ENCODE assay signal across 9 cellular contexts in the genomic region with DNA sequence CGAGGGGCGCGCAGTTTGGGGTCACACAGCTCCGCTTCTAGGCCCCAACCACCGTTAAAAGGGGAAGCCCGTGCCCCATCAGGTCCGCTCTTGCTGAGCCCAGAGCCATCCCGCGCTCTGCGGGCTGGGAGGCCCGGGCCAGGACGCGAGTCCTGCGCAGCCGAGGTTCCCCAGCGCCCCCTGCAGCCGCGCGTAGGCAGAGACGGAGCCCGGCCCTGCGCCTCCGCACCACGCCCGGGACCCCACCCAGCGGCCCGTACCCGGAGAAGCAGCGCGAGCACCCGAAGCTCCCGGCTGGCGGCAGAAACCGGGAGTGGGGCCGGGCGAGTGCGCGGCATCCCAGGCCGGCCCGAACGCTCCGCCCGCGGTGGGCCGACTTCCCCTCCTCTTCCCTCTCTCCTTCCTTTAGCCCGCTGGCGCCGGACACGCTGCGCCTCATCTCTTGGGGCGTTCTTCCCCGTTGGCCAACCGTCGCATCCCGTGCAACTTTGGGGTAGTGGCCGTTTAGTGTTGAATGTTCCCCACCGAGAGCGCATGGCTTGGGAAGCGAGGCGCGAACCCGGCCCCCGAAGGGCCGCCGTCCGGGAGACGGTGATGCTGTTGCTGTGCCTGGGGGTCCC. TPM values are rescaled to one million over a fixed set of nuclear protein-coding genes. Genes with fewer than 3 reads are reported as not detected.
DNase-seq lines count a peak whose midpoint lies in the region; ATAC-seq, FAIRE-seq and TF ChIP-seq lines count a peak whose summit lies in the region.
"Had no signal": no experiment of that assay in that cellular context is flagged by ENCODE, and none has a peak within 500 bp of the region (broad histone marks: within the 10 kb centered on the region; RNA-seq: fewer than 3 reads in every experiment).

A gene (plus strand): TSS at position 266 of the 620 bp plus-strand sequence. CDS start 269 bp downstream, at position 535.

- no peak for FAIRE-seq in GM19239 (lab: Jason Lieb, UNC)

- intact Hi-C loops in CD4-positive, alpha-beta T cell (cut with DNase I, micrococcal nuclease) = loop anchor here (1.0 to 10.0 kb wide), 13 partner anchors 8 to 475 kb away; a partner anchor contains a TSS
- intact Hi-C loops in posterior cingulate gyrus (cut with DNase I) (no loop called here), upper lobe of right lung (cut with DNase I) (no loop called here)

- ATAC-seq in CD4-positive, alpha-beta T cell (ENCODE audit: poor library complexity) = peak; percentile 84
- ATAC-seq in HG03439 (IDR thresholded peaks at IDR 0.05; ENCODE audit: unreplicated experiment) (peak; percentile 79), upper lobe of right lung (peak; percentile 95)

- peak; percentile 81 for TF ChIP-seq CTCF in CD4-positive, alpha-beta T cell (IDR thresholded peaks at IDR 0.05)
- TF ChIP-seq CTCF in RWPE1 (conservative IDR thresholded peaks at IDR 0.05; ENCODE audit: low read depth) = peak; percentile 43
- peak; percentile 70 for TF ChIP-seq CTCF in upper lobe of right lung (IDR thresholded peaks at IDR 0.05)

- CTCF ChIA-PET in CD4-positive, alpha-beta T cell (lab: Charles Lee) = interaction anchor here (0.6 to 2.6 kb wide), 32 partner anchors 11 to 353 kb away, joined by 3 to 43 read pairs (median 4); no protein-coding TSS in a partner anchor
- CTCF ChIA-PET in RWPE1 (lab: Yijun Ruan, JAX) = interaction anchor here (0.6 to 1.9 kb wide), 6 partner anchors 10 to 1331 kb away, joined by 3 to 9 read pairs (median 4); no protein-coding TSS in a partner anchor

- peak within 1 kb of the TSS; percentile 84 for H3K27ac Mint-ChIP-seq in CD4-positive, alpha-beta T cell

- peak; percentile 77 to 88 (median 85) for DNase-seq in CD4-positive, alpha-beta T cell
- peak; percentile 28 for DNase-seq in GM19239 (ENCODE audit: insufficient read length, low spot score)
- peak; percentile 29 for DNase-seq in RWPE1 (ENCODE audit: low spot score)
- DNase-seq in activated gamma-delta T cell (lab: John Stamatoyannopoulos, UW) = peak; percentile 69
- DNase-seq in glomerular endothelial cell (ENCODE audit: extremely low read depth, low read depth, low spot score) = no peak
- DNase-seq in posterior cingulate gyrus = peak in 9 of 10 donors; percentile 12 to 90 (median 35)
- DNase-seq in upper lobe of right lung = peak; percentile 87

- peaks cover 24% of the 10 kb centered on the region for H3K36me3 Mint-ChIP-seq in CD4-positive, alpha-beta T cell (ENCODE audit: low read depth)

- peak within 1 kb of the TSS; percentile 60 for H3K4me3 ChIP-seq in upper lobe of right lung

- H3K4me3 Mint-ChIP-seq in CD4-positive, alpha-beta T cell = peak within 1 kb of the TSS; percentile 93

- H3K9me3 Mint-ChIP-seq in CD4-positive, alpha-beta T cell = no peaks in the 10 kb centered on the region

- H3K4me1 ChIP-seq in upper lobe of right lung = peaks cover 18% of the 10 kb centered on the region

- no peaks in the 10 kb centered on the region for H3K9me3 ChIP-seq in CD4-positive, alpha-beta T cell (ENCODE audit: control insufficient read depth, low read length)
- H3K9me3 ChIP-seq in upper lobe of right lung = no peaks in the 10 kb centered on the region

- H3K27me3 ChIP-seq in CD4-positive, alpha-beta T cell (ENCODE audit: control insufficient read depth, insufficient read depth, low read length) = no peaks in the 10 kb centered on the region
- peaks cover 13% of the 10 kb centered on the region for H3K27me3 ChIP-seq in upper lobe of right lung

- H3K4me1 Mint-ChIP-seq in CD4-positive, alpha-beta T cell (ENCODE audit: low read depth) = peaks cover 77% of the 10 kb centered on the region

- no peaks in the 10 kb centered on the region for H3K27me3 Mint-ChIP-seq in CD4-positive, alpha-beta T cell

- POLR2A ChIA-PET in CD4-positive, alpha-beta T cell (lab: Charles Lee) = interaction anchor here (0.6 to 6.4 kb wide), 29 partner anchors 10 to 477 kb away, joined by 3 to 115 read pairs (median 4); a partner anchor contains a TSS
- POLR2A ChIA-PET in RWPE1 (lab: Yijun Ruan, JAX; ENCODE audit: low non-redundant PET) = no interaction called here

- H3K36me3 ChIP-seq in upper lobe of right lung = no peaks in the 10 kb centered on the region

- H3K27ac ChIP-seq in CD4-positive, alpha-beta T cell (ENCODE audit: low read depth, low read length) = peak within 1 kb of the TSS; percentile 93
- no peak within 1 kb of the TSS for H3K27ac ChIP-seq in RWPE1
- peak within 1 kb of the TSS; percentile 85 for H3K27ac ChIP-seq in upper lobe of right lung
- H3K27ac ChIP-seq: epithelial cell of prostate had no signal

RNA-seq across cellular contexts. Expression of the gene that starts here (rescaled TPM):
- 10 to 100 TPM; 79.4 to 79.5 TPM for total RNA-seq in CD4-positive, alpha-beta T cell
- total RNA-seq in glomerular endothelial cell = 27.0 and 39.4 TPM in 2 replicates
- total RNA-seq in upper lobe of right lung = 18.4 TPM

Comparison
In these comparisons a context has a peak if more than half of its experiments do, and no peak if none do; other contexts are left out.
1. intact Hi-C loops: an anchor here in CD4-positive, alpha-beta T cell (1.0 to 10.0 kb wide); none called in posterior cingulate gyrus and upper lobe of right lung.